ENCODE assay signal across 1 cellular context in the genomic region with DNA sequence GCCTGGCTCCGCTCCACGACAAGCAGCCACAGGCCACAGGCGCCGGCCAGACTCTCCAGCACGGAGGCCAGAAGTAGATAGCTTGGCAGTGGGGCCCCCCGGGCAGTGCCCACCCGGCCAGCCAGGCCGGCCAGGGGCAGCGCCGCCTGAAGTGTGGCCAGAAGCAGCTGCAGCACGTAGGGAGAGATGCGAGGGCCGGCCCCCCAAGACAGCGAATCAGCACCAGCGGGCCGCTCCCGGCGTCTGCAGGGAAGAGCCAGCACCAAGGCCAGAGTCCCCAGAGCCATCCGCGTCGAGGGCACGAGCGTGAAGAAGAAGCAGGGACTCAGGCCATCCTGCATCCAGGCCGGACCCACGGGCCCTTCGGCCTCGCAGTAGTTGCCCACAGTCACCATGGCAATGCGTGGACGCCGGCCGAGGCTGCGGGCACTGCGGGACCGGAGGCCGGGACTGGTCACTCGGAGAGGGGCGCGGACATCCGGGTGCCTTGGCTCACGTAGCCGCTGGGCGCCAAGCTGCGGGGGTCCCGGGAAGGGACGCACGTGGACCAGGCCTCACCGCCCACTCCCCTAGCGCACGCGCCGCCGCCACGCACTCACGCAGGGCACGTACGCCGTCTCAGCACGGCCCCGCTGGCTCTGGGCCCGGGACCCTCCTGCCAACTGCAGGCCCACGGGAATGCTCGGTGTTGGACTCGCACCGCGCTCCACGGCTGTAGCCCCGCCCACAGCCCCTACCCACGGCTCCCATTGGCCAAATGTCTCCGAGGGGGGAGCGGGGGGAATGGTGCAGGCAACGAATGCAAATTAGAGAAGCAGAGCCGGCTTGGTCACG.
TF ChIP-seq lines count a peak whose summit lies in the region.

A gene (minus strand): TSS at position 680 of the 834 bp plus-strand sequence. CDS start 285 bp downstream, at position 395.

TF ChIP-seq in HepG2, 621 proteins besides CTCF, POLR2A, EP300 and RAD21 (continued from another document and continues in another):
- TF ChIP-seq, protein P1, sequence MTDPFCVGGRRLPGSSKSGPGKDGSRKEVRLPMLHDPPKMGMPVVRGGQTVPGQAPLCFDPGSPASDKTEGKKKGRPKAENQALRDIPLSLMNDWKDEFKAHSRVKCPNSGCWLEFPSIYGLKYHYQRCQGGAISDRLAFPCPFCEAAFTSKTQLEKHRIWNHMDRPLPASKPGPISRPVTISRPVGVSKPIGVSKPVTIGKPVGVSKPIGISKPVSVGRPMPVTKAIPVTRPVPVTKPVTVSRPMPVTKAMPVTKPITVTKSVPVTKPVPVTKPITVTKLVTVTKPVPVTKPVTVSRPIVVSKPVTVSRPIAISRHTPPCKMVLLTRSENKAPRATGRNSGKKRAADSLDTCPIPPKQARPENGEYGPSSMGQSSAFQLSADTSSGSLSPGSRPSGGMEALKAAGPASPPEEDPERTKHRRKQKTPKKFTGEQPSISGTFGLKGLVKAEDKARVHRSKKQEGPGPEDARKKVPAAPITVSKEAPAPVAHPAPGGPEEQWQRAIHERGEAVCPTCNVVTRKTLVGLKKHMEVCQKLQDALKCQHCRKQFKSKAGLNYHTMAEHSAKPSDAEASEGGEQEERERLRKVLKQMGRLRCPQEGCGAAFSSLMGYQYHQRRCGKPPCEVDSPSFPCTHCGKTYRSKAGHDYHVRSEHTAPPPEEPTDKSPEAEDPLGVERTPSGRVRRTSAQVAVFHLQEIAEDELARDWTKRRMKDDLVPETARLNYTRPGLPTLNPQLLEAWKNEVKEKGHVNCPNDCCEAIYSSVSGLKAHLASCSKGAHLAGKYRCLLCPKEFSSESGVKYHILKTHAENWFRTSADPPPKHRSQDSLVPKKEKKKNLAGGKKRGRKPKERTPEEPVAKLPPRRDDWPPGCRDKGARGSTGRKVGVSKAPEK (CRISPR knock-in tag; IDR thresholded peaks at IDR 0.05; ENCODE audit: borderline replicate concordance), result peak; percentile 93; the same call in 1 of the 2 replicates
- TF ChIP-seq ZSCAN22 (CRISPR knock-in tag; IDR thresholded peaks at IDR 0.05) (no peak), XRCC5 (optimal IDR thresholded peaks at IDR 0.05; ENCODE audit: low read length) (peak; percentile 81), RELA (CRISPR knock-in tag; IDR thresholded peaks at IDR 0.05) (peak; percentile 35; the same call in 1 of the 2 replicates), NAIF1 (CRISPR knock-in tag; IDR thresholded peaks at IDR 0.05; ENCODE audit: borderline replicate concordance) (peak; percentile 90; the same call in 1 of the 2 replicates), HMG20B (CRISPR knock-in tag; conservative IDR thresholded peaks at IDR 0.05) (0 out of 2 replicates have a peak, but pooled peaks have one; percentile 25), RFX1 (IDR thresholded peaks at IDR 0.05) (peak; percentile 58; the same call in 1 of the 2 replicates), HDAC1 (CRISPR knock-in tag; IDR thresholded peaks at IDR 0.05) (peak; percentile 95), PRPF4 (IDR thresholded peaks at IDR 0.05; ENCODE audit: low read depth, low read length, poor library complexity, severe bottlenecking) (no peak), ZSCAN25 (CRISPR knock-in tag; IDR thresholded peaks at IDR 0.05) (0 out of 2 replicates have a peak, but pooled peaks have one; percentile 17), BORCS8-MEF2B (CRISPR knock-in tag; IDR thresholded peaks at IDR 0.05) (peak; percentile 99), ZFP90 (CRISPR knock-in tag; IDR thresholded peaks at IDR 0.05; ENCODE audit: borderline replicate concordance) (peak; percentile 88), ZC3H4 (CRISPR knock-in tag; IDR thresholded peaks at IDR 0.05; ENCODE audit: borderline replicate concordance) (no peak; the same call in 1 of the 2 replicates), PLRG1 (conservative IDR thresholded peaks at IDR 0.05) (no peak), DMAP1 (CRISPR knock-in tag; IDR thresholded peaks at IDR 0.05) (peak; percentile 96), JDP2 (CRISPR knock-in tag; IDR thresholded peaks at IDR 0.05; ENCODE audit: borderline replicate concordance) (peak; percentile 46; the same call in 1 of the 2 replicates), PAF1 (CRISPR knock-in tag; IDR thresholded peaks at IDR 0.05) (peak; percentile 93), ZNF670 (CRISPR knock-in tag; IDR thresholded peaks at IDR 0.05; ENCODE audit: borderline replicate concordance) (no peak), ARID2 (CRISPR knock-in tag; IDR thresholded peaks at IDR 0.05; ENCODE audit: borderline replicate concordance) (peak; percentile 98), SALL1 (CRISPR knock-in tag; IDR thresholded peaks at IDR 0.05) (peak; percentile 96), AHR (CRISPR knock-in tag; IDR thresholded peaks at IDR 0.05) (0 out of 2 replicates have a peak, but pooled peaks have one; percentile 79), ZSCAN29 (CRISPR knock-in tag; conservative IDR thresholded peaks at IDR 0.05) (no peak), KMT2A (CRISPR knock-in tag; IDR thresholded peaks at IDR 0.05) (peak; percentile 80), DPF2 (CRISPR knock-in tag; IDR thresholded peaks at IDR 0.05; ENCODE audit: borderline replicate concordance, low read depth) (0 out of 2 replicates have a peak, but pooled peaks have one; percentile 11), RXRB (CRISPR knock-in tag; IDR thresholded peaks at IDR 0.05; ENCODE audit: borderline replicate concordance) (peak; percentile 66; the same call in 1 of the 2 replicates), ZNF616 (CRISPR knock-in tag; IDR thresholded peaks at IDR 0.05; ENCODE audit: low read depth) (peak; percentile 95), NR2C2 (CRISPR knock-in tag; IDR thresholded peaks at IDR 0.05; ENCODE audit: borderline replicate concordance) (peak; percentile 37; the same call in 1 of the 2 replicates), IKZF1 (IDR thresholded peaks at IDR 0.05) (no peak), CHD2 (IDR thresholded peaks at IDR 0.05; ENCODE audit: low read depth, low read length) (no peak), ZNF350 (CRISPR knock-in tag; IDR thresholded peaks at IDR 0.05; ENCODE audit: borderline replicate concordance, low read depth) (peak; percentile 96; the same call in 1 of the 2 replicates), ONECUT2 (CRISPR knock-in tag; IDR thresholded peaks at IDR 0.05) (no peak; the same call in 1 of the 2 replicates), ZNF569 (CRISPR knock-in tag; IDR thresholded peaks at IDR 0.05; ENCODE audit: borderline replicate concordance) (peak; percentile 73; the same call in 1 of the 2 replicates), SETDB1 (CRISPR knock-in tag; IDR thresholded peaks at IDR 0.05; ENCODE audit: borderline replicate concordance) (no peak), IRF2 (CRISPR knock-in tag; IDR thresholded peaks at IDR 0.05) (peak; percentile 96), SAFB2 (CRISPR knock-in tag; IDR thresholded peaks at IDR 0.05; ENCODE audit: borderline replicate concordance, low read depth) (peak; percentile 100)
- TF ChIP-seq, protein P2, sequence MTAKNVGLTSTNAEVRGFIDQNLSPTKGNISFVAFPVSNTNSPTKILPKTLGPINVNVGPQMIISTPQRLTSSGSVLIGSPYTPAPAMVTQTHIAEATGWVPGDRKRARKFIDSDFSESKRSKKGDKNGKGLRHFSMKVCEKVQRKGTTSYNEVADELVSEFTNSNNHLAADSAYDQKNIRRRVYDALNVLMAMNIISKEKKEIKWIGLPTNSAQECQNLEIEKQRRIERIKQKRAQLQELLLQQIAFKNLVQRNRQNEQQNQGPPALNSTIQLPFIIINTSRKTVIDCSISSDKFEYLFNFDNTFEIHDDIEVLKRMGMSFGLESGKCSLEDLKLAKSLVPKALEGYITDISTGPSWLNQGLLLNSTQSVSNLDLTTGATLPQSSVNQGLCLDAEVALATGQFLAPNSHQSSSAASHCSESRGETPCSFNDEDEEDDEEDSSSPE (CRISPR knock-in tag; IDR thresholded peaks at IDR 0.05), result peak; percentile 98
- TF ChIP-seq, protein P3, sequence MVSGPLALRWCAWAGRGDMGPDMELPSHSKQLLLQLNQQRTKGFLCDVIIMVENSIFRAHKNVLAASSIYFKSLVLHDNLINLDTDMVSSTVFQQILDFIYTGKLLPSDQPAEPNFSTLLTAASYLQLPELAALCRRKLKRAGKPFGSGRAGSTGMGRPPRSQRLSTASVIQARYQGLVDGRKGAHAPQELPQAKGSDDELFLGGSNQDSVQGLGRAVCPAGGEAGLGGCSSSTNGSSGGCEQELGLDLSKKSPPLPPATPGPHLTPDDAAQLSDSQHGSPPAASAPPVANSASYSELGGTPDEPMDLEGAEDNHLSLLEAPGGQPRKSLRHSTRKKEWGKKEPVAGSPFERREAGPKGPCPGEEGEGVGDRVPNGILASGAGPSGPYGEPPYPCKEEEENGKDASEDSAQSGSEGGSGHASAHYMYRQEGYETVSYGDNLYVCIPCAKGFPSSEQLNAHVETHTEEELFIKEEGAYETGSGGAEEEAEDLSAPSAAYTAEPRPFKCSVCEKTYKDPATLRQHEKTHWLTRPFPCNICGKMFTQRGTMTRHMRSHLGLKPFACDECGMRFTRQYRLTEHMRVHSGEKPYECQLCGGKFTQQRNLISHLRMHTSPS (CRISPR knock-in tag; IDR thresholded peaks at IDR 0.05; ENCODE audit: low read depth), result peak; percentile 35
- TF ChIP-seq, protein P4, sequence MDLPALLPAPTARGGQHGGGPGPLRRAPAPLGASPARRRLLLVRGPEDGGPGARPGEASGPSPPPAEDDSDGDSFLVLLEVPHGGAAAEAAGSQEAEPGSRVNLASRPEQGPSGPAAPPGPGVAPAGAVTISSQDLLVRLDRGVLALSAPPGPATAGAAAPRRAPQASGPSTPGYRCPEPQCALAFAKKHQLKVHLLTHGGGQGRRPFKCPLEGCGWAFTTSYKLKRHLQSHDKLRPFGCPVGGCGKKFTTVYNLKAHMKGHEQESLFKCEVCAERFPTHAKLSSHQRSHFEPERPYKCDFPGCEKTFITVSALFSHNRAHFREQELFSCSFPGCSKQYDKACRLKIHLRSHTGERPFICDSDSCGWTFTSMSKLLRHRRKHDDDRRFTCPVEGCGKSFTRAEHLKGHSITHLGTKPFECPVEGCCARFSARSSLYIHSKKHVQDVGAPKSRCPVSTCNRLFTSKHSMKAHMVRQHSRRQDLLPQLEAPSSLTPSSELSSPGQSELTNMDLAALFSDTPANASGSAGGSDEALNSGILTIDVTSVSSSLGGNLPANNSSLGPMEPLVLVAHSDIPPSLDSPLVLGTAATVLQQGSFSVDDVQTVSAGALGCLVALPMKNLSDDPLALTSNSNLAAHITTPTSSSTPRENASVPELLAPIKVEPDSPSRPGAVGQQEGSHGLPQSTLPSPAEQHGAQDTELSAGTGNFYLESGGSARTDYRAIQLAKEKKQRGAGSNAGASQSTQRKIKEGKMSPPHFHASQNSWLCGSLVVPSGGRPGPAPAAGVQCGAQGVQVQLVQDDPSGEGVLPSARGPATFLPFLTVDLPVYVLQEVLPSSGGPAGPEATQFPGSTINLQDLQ (CRISPR knock-in tag; IDR thresholded peaks at IDR 0.05), result peak; percentile 94
- TF ChIP-seq, protein P5, sequence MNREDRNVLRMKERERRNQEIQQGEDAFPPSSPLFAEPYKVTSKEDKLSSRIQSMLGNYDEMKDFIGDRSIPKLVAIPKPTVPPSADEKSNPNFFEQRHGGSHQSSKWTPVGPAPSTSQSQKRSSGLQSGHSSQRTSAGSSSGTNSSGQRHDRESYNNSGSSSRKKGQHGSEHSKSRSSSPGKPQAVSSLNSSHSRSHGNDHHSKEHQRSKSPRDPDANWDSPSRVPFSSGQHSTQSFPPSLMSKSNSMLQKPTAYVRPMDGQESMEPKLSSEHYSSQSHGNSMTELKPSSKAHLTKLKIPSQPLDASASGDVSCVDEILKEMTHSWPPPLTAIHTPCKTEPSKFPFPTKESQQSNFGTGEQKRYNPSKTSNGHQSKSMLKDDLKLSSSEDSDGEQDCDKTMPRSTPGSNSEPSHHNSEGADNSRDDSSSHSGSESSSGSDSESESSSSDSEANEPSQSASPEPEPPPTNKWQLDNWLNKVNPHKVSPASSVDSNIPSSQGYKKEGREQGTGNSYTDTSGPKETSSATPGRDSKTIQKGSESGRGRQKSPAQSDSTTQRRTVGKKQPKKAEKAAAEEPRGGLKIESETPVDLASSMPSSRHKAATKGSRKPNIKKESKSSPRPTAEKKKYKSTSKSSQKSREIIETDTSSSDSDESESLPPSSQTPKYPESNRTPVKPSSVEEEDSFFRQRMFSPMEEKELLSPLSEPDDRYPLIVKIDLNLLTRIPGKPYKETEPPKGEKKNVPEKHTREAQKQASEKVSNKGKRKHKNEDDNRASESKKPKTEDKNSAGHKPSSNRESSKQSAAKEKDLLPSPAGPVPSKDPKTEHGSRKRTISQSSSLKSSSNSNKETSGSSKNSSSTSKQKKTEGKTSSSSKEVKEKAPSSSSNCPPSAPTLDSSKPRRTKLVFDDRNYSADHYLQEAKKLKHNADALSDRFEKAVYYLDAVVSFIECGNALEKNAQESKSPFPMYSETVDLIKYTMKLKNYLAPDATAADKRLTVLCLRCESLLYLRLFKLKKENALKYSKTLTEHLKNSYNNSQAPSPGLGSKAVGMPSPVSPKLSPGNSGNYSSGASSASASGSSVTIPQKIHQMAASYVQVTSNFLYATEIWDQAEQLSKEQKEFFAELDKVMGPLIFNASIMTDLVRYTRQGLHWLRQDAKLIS (CRISPR knock-in tag; IDR thresholded peaks at IDR 0.05), result peak; percentile 84
- TF ChIP-seq, protein P6, sequence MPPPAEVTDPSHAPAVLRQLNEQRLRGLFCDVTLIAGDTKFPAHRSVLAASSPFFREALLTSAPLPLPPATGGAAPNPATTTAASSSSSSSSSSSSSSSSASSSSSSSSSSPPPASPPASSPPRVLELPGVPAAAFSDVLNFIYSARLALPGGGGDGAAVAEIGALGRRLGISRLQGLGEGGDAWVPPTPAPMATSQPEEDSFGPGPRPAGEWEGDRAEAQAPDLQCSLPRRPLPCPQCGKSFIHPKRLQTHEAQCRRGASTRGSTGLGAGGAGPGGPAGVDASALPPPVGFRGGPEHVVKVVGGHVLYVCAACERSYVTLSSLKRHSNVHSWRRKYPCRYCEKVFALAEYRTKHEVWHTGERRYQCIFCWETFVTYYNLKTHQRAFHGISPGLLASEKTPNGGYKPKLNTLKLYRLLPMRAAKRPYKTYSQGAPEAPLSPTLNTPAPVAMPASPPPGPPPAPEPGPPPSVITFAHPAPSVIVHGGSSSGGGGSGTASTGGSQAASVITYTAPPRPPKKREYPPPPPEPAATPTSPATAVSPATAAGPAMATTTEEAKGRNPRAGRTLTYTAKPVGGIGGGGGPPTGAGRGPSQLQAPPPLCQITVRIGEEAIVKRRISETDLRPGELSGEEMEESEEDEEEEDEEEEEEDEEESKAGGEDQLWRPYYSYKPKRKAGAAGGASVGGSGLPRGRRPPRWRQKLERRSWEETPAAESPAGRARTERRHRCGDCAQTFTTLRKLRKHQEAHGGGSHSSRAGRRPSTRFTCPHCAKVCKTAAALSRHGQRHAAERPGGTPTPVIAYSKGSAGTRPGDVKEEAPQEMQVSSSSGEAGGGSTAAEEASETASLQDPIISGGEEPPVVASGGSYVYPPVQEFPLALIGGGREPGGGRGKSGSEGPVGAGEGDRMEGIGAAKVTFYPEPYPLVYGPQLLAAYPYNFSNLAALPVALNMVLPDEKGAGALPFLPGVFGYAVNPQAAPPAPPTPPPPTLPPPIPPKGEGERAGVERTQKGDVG (CRISPR knock-in tag; IDR thresholded peaks at IDR 0.05; ENCODE audit: borderline replicate concordance), result peak; percentile 48; the same call in 1 of the 2 replicates
- TF ChIP-seq, protein P7, sequence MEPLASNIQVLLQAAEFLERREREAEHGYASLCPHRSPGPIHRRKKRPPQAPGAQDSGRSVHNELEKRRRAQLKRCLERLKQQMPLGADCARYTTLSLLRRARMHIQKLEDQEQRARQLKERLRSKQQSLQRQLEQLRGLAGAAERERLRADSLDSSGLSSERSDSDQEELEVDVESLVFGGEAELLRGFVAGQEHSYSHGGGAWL (CRISPR knock-in tag; IDR thresholded peaks at IDR 0.05), result peak; percentile 98
- TF ChIP-seq, protein P8, sequence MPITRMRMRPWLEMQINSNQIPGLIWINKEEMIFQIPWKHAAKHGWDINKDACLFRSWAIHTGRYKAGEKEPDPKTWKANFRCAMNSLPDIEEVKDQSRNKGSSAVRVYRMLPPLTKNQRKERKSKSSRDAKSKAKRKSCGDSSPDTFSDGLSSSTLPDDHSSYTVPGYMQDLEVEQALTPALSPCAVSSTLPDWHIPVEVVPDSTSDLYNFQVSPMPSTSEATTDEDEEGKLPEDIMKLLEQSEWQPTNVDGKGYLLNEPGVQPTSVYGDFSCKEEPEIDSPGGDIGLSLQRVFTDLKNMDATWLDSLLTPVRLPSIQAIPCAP (CRISPR knock-in tag; IDR thresholded peaks at IDR 0.05; ENCODE audit: low read depth), result no peak
